Comparison of ENCODE assay signal across 8 cellular contexts in genomic region chr5:157312492-157312891, GRCh38. TPM values are rescaled to one million over a fixed set of nuclear protein-coding genes. Genes with fewer than 3 reads are reported as not detected.
DNase-seq lines count a peak whose midpoint lies in the region; TF ChIP-seq lines count a peak whose summit lies in the region.

No MANE protein-coding gene starts in this region.

- H3K27me3 ChIP-seq in H7 (ENCODE audit: control insufficient read depth, insufficient read depth, low read length) (no peaks in the 10 kb centered on the region), brain microvascular endothelial cell (replicated peaks) (no peaks in the 10 kb centered on the region)

- peak; percentile 94 for TF ChIP-seq CTCF in brain microvascular endothelial cell (IDR thresholded peaks at IDR 0.05; ENCODE audit: low read depth, low read length, missing control alignments)

- in situ Hi-C loops in brain microvascular endothelial cell (cut with HindIII; ENCODE audit: low pct_ligation_motif_present, low sequenced_read_pairs) = no loop called here

- H3K36me3 ChIP-seq in H7 (replicated peaks; ENCODE audit: control insufficient read depth, insufficient read depth, low read length) (peaks cover 2% of the 10 kb centered on the region; the same call in 1 of the 2 replicates), brain microvascular endothelial cell (replicated peaks) (no peaks in the 10 kb centered on the region)

- H3K27ac ChIP-seq in brain microvascular endothelial cell = no peak overlapping the region

- H3K4me3 ChIP-seq in H7 (ENCODE audit: insufficient read depth, low read depth, low read length) = no peak overlapping the region
- H3K4me3 ChIP-seq in brain microvascular endothelial cell (ENCODE audit: low read depth, low read length) = no peak overlapping the region

- DNase-seq in NCI-H2107 (lab: John Stamatoyannopoulos, UW) = peak; percentile 2
- DNase-seq in NCI-H2107 treated with DMSO at 0.1 percent for 48 hours (lab: John Stamatoyannopoulos, UW; ENCODE audit: unreplicated experiment) = no peak
- peak; percentile 79 for DNase-seq in H7
- DNase-seq in M059J (ENCODE audit: low read depth) = peak; percentile 27
- DNase-seq in UCSD-AML1 (lab: John Stamatoyannopoulos, UW; ENCODE audit: unreplicated experiment) = peak; percentile 36
- peak; percentile 61 for DNase-seq in brain microvascular endothelial cell
- peak; percentile 55 for DNase-seq in kidney glomerular epithelial cell (lab: John Stamatoyannopoulos, UW)
- peak in 2 of 3 donors; percentile 45 to 46 for DNase-seq in stimulated activated CD4-positive, alpha-beta T cell treated with anti-CD3 and anti-CD28 coated beads, TNF-alpha, amount 100 ng/mL, for 48 hours (ENCODE audit: low read depth in 3 of 3)

RNA-seq across cellular contexts. Expression of gene CYFIP2, which starts 46.6 kb away (rescaled TPM):
- total RNA-seq in H7 (2014; rRNA removed; shearing (Covaris generic)) = 14.3 and 20.5 TPM in 2 replicates
- total RNA-seq in M059J (2014; rRNA removed; shearing (Covaris generic)) = 0.39 and 0.57 TPM in 2 replicates
